ENCODE assay signal across 21 cellular contexts in genomic region chr5:71596169-71596568, GRCh38.
"Had no signal": no experiment of that assay in that cellular context is flagged by ENCODE, and none has a peak within 500 bp of the region (broad histone marks: within the 10 kb centered on the region; RNA-seq: fewer than 3 reads in every experiment).

No MANE protein-coding gene starts in this region.

- H3K36me3 ChIP-seq: ovary had no signal

- DNase-seq: effector CD4-positive, alpha-beta T cell; endodermal cell; foreskin melanocyte; head of caudate nucleus; left colon; left ventricle myocardium superior; mesenchymal stem cell; midbrain; ovary; sigmoid colon; stimulated activated CD4-positive, alpha-beta T cell treated with anti-CD3 and anti-CD28 coated beads, Interleukin-2, amount 100 ng/mL, for 24 hours; stimulated activated CD4-positive, alpha-beta T cell treated with anti-CD3 and anti-CD28 coated beads, Interleukin-4, amount 100 ng/mL, for 4 hours; stimulated activated naive CD4-positive, alpha-beta T cell treated with Interleukin-2 at 50 U/mL for 16 hours; thyroid gland had no signal

- H3K9me3 Mint-ChIP-seq: endodermal cell, type B pancreatic cell had no signal

- H3K4me3 ChIP-seq: coronary artery, hepatocyte, lung, ovary, right atrium auricular region, sigmoid colon, skin epidermis, thyroid gland had no signal

- H3K27ac Mint-ChIP-seq: endodermal cell, type B pancreatic cell had no signal

- H3K4me3 Mint-ChIP-seq: endodermal cell, type B pancreatic cell had no signal

- H3K9me3 ChIP-seq: neutrophil, ovary, right atrium auricular region, sigmoid colon, thyroid gland had no signal

- H3K27me3 ChIP-seq: hepatocyte, neutrophil, ovary, right atrium auricular region, sigmoid colon, thyroid gland had no signal

- H3K27me3 Mint-ChIP-seq: type B pancreatic cell had no signal

- H3K4me1 Mint-ChIP-seq: endodermal cell had no signal

- ATAC-seq: left colon, left ventricle myocardium superior had no signal

- H3K27ac ChIP-seq: coronary artery, hepatocyte, neutrophil, ovary, right atrium auricular region, sigmoid colon, skin epidermis, thyroid gland had no signal
